ENCODE assay signal across 11 cellular contexts in genomic region chr6:144352310-144352709, GRCh38.
DNase-seq lines count a peak whose midpoint lies in the region; FAIRE-seq and TF ChIP-seq lines count a peak whose summit lies in the region.
"Had no signal": no experiment of that assay in that cellular context is flagged by ENCODE, and none has a peak within 500 bp of the region (broad histone marks: within the 10 kb centered on the region; RNA-seq: fewer than 3 reads in every experiment).

No MANE protein-coding gene starts in this region.

- H3K9me3 ChIP-seq in A673 (ENCODE audit: low read depth, low read length, poor library complexity, severe bottlenecking) (no peaks in the 10 kb centered on the region), MG63 (no peaks in the 10 kb centered on the region)
- H3K9me3 ChIP-seq in effector memory CD4-positive, alpha-beta T cell (ENCODE audit: control insufficient read depth, low read length): no peaks in the 10 kb centered on the region
- H3K9me3 ChIP-seq: right lobe of liver had no signal

- POLR2A ChIA-PET in A673 (lab: Charles Lee; ENCODE audit: low non-redundant PET): no interaction called here

- intact Hi-C loops in A673 (cut with micrococcal nuclease; ENCODE audit: unreplicated experiment): no loop called here

- no peak for FAIRE-seq in GM12891 (lab: Jason Lieb, UNC)

- DNase-seq in A673 (ENCODE audit: low spot score) (peak; percentile 52), GM12891 (ENCODE audit: insufficient read length, low spot score) (no peak), MV-4-11 (lab: John Stamatoyannopoulos, UW) (peak; percentile 90), NCI-H187 (lab: John Stamatoyannopoulos, UW) (no peak), NCI-H2196 treated with DMSO at 0.1 percent for 48 hours (lab: John Stamatoyannopoulos, UW; ENCODE audit: unreplicated experiment) (no peak), MG63 (no peak), 8988T (no peak)
- DNase-seq in effector memory CD4-positive, alpha-beta T cell: no peak
- DNase-seq: DMS 273 treated with DMSO at 0.1 percent for 48 hours, NCI-H524 treated with DMSO at 0.1 percent for 48 hours, right lobe of liver had no signal

- no TSS peak for BruUV-seq in A673 (replicated peaks; lab: Mats Ljungman, UMichigan)

- peaks cover 31% of the 10 kb centered on the region for H3K4me1 ChIP-seq in A673 (ENCODE audit: insufficient read depth, low read length, poor library complexity, severe bottlenecking)
- H3K4me1 ChIP-seq in effector memory CD4-positive, alpha-beta T cell (ENCODE audit: control insufficient read depth, insufficient read depth, low read length, poor library complexity, severe bottlenecking): peaks cover 42% of the 10 kb centered on the region

- H3K27ac ChIP-seq in A673 (ENCODE audit: low read depth, low read length, poor library complexity, severe bottlenecking): no peak overlapping the region
- H3K27ac ChIP-seq in effector memory CD4-positive, alpha-beta T cell (ENCODE audit: insufficient read depth, low read length, poor library complexity, severe bottlenecking): peak overlapping the region; percentile 73

- TF ChIP-seq CTCF in A673 (conservative IDR thresholded peaks at IDR 0.05; ENCODE audit: low read depth, low read length): no peak

- CTCF ChIA-PET in A673 (lab: Charles Lee): no interaction called here

- no peaks in the 10 kb centered on the region for H3K36me3 ChIP-seq in A673 (ENCODE audit: insufficient read depth, low read length, poor library complexity, severe bottlenecking)
- no peaks in the 10 kb centered on the region for H3K36me3 ChIP-seq in effector memory CD4-positive, alpha-beta T cell (ENCODE audit: control insufficient read depth, insufficient read depth, low read length)
- H3K36me3 ChIP-seq in MG63: no peaks in the 10 kb centered on the region
- H3K36me3 ChIP-seq: right lobe of liver had no signal

- H3K27me3 ChIP-seq in A673 (replicated peaks; ENCODE audit: insufficient read depth, low read depth, low read length, poor library complexity): no peaks in the 10 kb centered on the region
- no peaks in the 10 kb centered on the region for H3K27me3 ChIP-seq in effector memory CD4-positive, alpha-beta T cell (replicated peaks; ENCODE audit: control insufficient read depth, insufficient read depth, low read length, poor library complexity, severe bottlenecking)
- no peaks in the 10 kb centered on the region for H3K27me3 ChIP-seq in MG63
- H3K27me3 ChIP-seq: right lobe of liver had no signal

- H3K4me3 ChIP-seq in A673 (ENCODE audit: low read depth, low read length, poor library complexity, severe bottlenecking) (no peak overlapping the region), MG63 (no peak overlapping the region)
- peak overlapping the region; percentile 38 for H3K4me3 ChIP-seq in effector memory CD4-positive, alpha-beta T cell (ENCODE audit: insufficient read depth, low read depth, low read length, poor library complexity, severe bottlenecking)
- H3K4me3 ChIP-seq: right lobe of liver had no signal

- TF ChIP-seq POLR2A in GM12891 (IDR thresholded peaks at IDR 0.05; ENCODE audit: low read depth, low read length): no peak

TF ChIP-seq in GM12891, 5 proteins besides CTCF, POLR2A, EP300 and RAD21:
- TF ChIP-seq POU2F2 (IDR thresholded peaks at IDR 0.05; ENCODE audit: low read depth, low read length) (no peak), SPI1 (IDR thresholded peaks at IDR 0.05; ENCODE audit: low read depth, low read length) (peak; percentile 93), POLR2AphosphoS5 (IDR thresholded peaks at IDR 0.05; ENCODE audit: low read depth, low read length) (no peak), PAX5 (IDR thresholded peaks at IDR 0.05; ENCODE audit: insufficient read depth, low read length, severe bottlenecking) (no peak), TAF1 (IDR thresholded peaks at IDR 0.05; ENCODE audit: low read depth, low read length) (no peak)
TF ChIP-seq in GM12891: peak in this region for 1.

Comparison
In these comparisons a context has a peak if more than half of its experiments do, and no peak if none do; other contexts are left out.
1. DNase-seq: peak in A673 (single experiment) and MV-4-11 (single experiment); none in GM12891 (single experiment), effector memory CD4-positive, alpha-beta T cell (0 of 3), NCI-H187 (0 of 2), NCI-H2196 treated with DMSO at 0.1 percent for 48 hours (single experiment), MG63 (single experiment) and 8988T (single experiment).